In the genomic region with DNA sequence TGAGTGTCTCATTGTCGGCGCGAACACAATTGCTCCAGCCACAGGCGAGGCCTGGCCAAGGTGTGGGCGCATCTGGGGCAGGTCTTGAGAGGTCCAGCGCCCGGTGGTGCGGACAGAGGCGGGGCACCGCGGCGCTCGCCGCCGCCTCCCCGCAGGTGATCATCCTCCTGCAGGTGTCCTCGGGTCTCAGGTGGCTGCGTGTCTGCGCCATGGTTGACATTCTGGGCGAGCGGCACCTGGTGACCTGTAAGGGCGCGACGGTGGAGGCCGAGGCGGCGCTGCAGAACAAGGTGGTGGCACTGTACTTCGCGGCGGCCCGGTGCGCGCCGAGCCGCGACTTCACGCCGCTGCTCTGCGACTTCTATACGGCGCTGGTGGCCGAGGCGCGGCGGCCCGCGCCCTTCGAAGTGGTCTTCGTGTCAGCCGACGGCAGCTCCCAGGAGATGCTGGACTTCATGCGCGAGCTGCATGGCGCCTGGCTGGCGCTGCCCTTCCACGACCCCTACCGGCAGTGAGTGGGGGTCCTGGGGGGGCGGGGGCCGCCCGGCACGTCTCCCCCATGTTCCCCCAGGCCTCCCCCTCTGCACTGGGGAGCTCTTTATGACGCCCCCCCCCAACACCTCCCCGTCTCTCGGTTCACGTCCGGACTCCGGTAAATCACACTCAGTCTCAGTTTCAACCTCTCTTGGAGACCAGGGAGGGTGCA, we compare ENCODE assay signal across 8 cellular contexts. TPM values are rescaled to one million over a fixed set of nuclear protein-coding genes. Genes with fewer than 3 reads are reported as not detected.
A peak's percentile ranks its signal among the peaks of the same experiment; 100 is the strongest.
DNase-seq lines count a peak whose midpoint lies in the region; ATAC-seq and TF ChIP-seq lines count a peak whose summit lies in the region.

No MANE protein-coding gene starts in this region.

- H3K4me3 ChIP-seq in RWPE2 (ENCODE audit: severe bottlenecking) (peak overlapping the region; percentile 59), neuron (ENCODE audit: low read length) (peak overlapping the region; percentile 5)

- H3K27me3 ChIP-seq in RWPE2 (ENCODE audit: insufficient read depth, poor library complexity, severe bottlenecking) (no peaks in the 10 kb centered on the region), neuron (ENCODE audit: insufficient read depth, low read length) (peaks cover 44% of the 10 kb centered on the region)

- no peak overlapping the region for H2AFZ ChIP-seq in neuron (ENCODE audit: low read depth, low read length)

- peak overlapping the region; percentile 80 for H3K27ac ChIP-seq in RWPE2 (ENCODE audit: poor library complexity, severe bottlenecking)
- peak overlapping the region; percentile 36 for H3K27ac ChIP-seq in epithelial cell of prostate

- H3K4me1 ChIP-seq in RWPE2 (ENCODE audit: insufficient read depth, poor library complexity, severe bottlenecking), result peaks cover 3% of the 10 kb centered on the region
- peaks cover 12% of the 10 kb centered on the region for H3K4me1 ChIP-seq in neuron (ENCODE audit: insufficient read depth, low read length)

- peak; percentile 46 for DNase-seq in Daoy (ENCODE audit: low read depth)
- no peak for DNase-seq in RWPE2 (ENCODE audit: low spot score)
- no peak for DNase-seq in epithelial cell of prostate (ENCODE audit: low read depth, low spot score)
- DNase-seq in NK-92 treated with Interleukin-12 subunit alpha and Interleukin-12 subunit beta, amount 100 ng/mL, for 24 hours (lab: John Stamatoyannopoulos, UW), result no peak

- no peaks in the 10 kb centered on the region for H3K9me3 ChIP-seq in RWPE2 (ENCODE audit: severe bottlenecking)
- peaks cover 4% of the 10 kb centered on the region for H3K9me3 ChIP-seq in neuron (ENCODE audit: low read length)

- H3K36me3 ChIP-seq in RWPE2 (ENCODE audit: low read depth) (no peaks in the 10 kb centered on the region), neuron (ENCODE audit: insufficient read depth, low read length) (no peaks in the 10 kb centered on the region)

- TF ChIP-seq CTCF in RWPE2 (IDR thresholded peaks at IDR 0.05; ENCODE audit: poor library complexity, severe bottlenecking), result peak; percentile 36

- peak; percentile 44 for ATAC-seq in RWPE2 (ENCODE audit: low read depth)
- ATAC-seq in GM21619 (IDR thresholded peaks at IDR 0.05; ENCODE audit: unreplicated experiment), result no peak
- ATAC-seq in GM21723 (IDR thresholded peaks at IDR 0.05; ENCODE audit: unreplicated experiment), result no peak
- ATAC-seq in HG02588 (IDR thresholded peaks at IDR 0.05; ENCODE audit: unreplicated experiment), result no peak

RNA-seq across cellular contexts. Expression of gene NXNL2, which starts 0.4 kb away (rescaled TPM):
- total RNA-seq in Daoy (2014; rRNA removed; shearing (Covaris generic)), result 0.89 and 1.4 TPM in 2 replicates
